ENCODE assay signal across 1 cellular context in the genomic region with DNA sequence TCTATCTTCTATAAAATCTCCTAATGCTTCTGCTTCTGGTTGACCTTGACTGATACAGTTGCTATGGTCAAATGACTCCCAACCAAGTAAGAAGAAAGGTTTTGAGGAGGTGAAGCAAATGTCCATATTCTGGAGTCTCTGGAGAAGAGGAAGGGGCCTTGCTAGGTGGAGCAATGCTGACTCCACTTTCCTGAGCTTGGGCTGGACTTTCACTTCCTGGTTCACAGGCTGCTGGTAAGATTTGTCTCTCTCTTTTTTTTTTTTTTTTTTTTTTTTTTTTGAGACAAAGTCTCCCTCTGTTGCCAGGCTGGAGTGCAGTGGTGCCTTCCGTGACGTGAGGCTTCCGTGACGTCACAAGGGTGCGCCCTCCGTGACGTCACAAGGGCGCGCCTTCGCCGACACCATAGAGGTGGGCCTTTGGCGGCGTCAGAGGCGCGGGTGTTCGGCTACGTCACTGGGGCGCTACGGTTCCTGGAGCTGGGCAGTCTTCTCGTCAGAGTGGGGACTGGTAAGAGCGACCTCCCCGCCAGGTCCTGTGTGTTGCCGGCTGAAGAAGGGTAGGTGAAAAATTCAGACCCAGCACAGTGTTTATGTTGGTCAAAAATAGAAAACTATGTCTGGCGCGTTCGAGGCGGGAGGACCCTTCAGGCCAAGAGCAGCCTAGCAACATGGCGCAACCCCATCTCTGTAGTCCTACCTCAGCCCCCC.
TF ChIP-seq lines count a peak whose summit lies in the region.
"Not testable (repeated sequence)": the region's sequence is repeated elsewhere in the genome, so short reads cannot be mapped to it uniquely, and the experiment has no call there.

No MANE protein-coding gene starts in this region.

TF ChIP-seq in HepG2, 621 proteins besides CTCF, POLR2A, EP300 and RAD21 (continued from another document and continues in another):
- TF ChIP-seq, protein P1, sequence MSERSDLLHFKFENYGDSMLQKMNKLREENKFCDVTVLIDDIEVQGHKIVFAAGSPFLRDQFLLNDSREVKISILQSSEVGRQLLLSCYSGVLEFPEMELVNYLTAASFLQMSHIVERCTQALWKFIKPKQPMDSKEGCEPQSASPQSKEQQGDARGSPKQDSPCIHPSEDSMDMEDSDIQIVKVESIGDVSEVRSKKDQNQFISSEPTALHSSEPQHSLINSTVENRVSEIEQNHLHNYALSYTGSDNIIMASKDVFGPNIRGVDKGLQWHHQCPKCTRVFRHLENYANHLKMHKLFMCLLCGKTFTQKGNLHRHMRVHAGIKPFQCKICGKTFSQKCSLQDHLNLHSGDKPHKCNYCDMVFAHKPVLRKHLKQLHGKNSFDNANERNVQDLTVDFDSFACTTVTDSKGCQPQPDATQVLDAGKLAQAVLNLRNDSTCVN (CRISPR knock-in tag; IDR thresholded peaks at IDR 0.05; ENCODE audit: borderline replicate concordance) = 0 out of 2 replicates have a peak, but pooled peaks have one; percentile 31
- TF ChIP-seq, protein P2, sequence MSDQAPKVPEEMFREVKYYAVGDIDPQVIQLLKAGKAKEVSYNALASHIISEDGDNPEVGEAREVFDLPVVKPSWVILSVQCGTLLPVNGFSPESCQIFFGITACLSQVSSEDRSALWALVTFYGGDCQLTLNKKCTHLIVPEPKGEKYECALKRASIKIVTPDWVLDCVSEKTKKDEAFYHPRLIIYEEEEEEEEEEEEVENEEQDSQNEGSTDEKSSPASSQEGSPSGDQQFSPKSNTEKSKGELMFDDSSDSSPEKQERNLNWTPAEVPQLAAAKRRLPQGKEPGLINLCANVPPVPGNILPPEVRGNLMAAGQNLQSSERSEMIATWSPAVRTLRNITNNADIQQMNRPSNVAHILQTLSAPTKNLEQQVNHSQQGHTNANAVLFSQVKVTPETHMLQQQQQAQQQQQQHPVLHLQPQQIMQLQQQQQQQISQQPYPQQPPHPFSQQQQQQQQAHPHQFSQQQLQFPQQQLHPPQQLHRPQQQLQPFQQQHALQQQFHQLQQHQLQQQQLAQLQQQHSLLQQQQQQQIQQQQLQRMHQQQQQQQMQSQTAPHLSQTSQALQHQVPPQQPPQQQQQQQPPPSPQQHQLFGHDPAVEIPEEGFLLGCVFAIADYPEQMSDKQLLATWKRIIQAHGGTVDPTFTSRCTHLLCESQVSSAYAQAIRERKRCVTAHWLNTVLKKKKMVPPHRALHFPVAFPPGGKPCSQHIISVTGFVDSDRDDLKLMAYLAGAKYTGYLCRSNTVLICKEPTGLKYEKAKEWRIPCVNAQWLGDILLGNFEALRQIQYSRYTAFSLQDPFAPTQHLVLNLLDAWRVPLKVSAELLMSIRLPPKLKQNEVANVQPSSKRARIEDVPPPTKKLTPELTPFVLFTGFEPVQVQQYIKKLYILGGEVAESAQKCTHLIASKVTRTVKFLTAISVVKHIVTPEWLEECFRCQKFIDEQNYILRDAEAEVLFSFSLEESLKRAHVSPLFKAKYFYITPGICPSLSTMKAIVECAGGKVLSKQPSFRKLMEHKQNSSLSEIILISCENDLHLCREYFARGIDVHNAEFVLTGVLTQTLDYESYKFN (CRISPR knock-in tag; conservative IDR thresholded peaks at IDR 0.05) = peak; percentile 49
- TF ChIP-seq SRF (IDR thresholded peaks at IDR 0.05; ENCODE audit: low read depth, low read length) = peak; percentile 56
- TF ChIP-seq ETV5 (CRISPR knock-in tag; IDR thresholded peaks at IDR 0.05; ENCODE audit: borderline replicate concordance) = peak; percentile 53; the same call in 1 of the 2 replicates
- TF ChIP-seq NCOA1 (CRISPR knock-in tag; IDR thresholded peaks at IDR 0.05) = 0 out of 2 replicates have a peak, but pooled peaks have one; percentile 28
- peak; percentile 59; the same call in 1 of the 2 replicates for TF ChIP-seq ZNF564 (CRISPR knock-in tag; IDR thresholded peaks at IDR 0.05)
- peak; percentile 85 for TF ChIP-seq ZNF619 (CRISPR knock-in tag; IDR thresholded peaks at IDR 0.05)
- peak; percentile 47; the same call in 1 of the 2 replicates for TF ChIP-seq ZNF329 (CRISPR knock-in tag; IDR thresholded peaks at IDR 0.05; ENCODE audit: low read depth)
- TF ChIP-seq, protein P3, sequence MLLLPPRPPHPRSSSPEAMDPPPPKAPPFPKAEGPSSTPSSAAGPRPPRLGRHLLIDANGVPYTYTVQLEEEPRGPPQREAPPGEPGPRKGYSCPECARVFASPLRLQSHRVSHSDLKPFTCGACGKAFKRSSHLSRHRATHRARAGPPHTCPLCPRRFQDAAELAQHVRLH (CRISPR knock-in tag; IDR thresholded peaks at IDR 0.05; ENCODE audit: borderline replicate concordance, low read depth) = 0 out of 2 replicates have a peak, but pooled peaks have one; percentile 44
- peak; percentile 86 for TF ChIP-seq GABPB1 (CRISPR knock-in tag; IDR thresholded peaks at IDR 0.05)
- TF ChIP-seq, protein P4, sequence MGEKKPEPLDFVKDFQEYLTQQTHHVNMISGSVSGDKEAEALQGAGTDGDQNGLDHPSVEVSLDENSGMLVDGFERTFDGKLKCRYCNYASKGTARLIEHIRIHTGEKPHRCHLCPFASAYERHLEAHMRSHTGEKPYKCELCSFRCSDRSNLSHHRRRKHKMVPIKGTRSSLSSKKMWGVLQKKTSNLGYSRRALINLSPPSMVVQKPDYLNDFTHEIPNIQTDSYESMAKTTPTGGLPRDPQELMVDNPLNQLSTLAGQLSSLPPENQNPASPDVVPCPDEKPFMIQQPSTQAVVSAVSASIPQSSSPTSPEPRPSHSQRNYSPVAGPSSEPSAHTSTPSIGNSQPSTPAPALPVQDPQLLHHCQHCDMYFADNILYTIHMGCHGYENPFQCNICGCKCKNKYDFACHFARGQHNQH (CRISPR knock-in tag; IDR thresholded peaks at IDR 0.05) = peak; percentile 64
- TF ChIP-seq JUND (CRISPR knock-in tag; IDR thresholded peaks at IDR 0.05) = 0 out of 2 replicates have a peak, but pooled peaks have one; percentile 22
- peak; percentile 45; the same call in 1 of the 2 replicates for TF ChIP-seq HIVEP1 (CRISPR knock-in tag; IDR thresholded peaks at IDR 0.05)
- TF ChIP-seq TBX2 (CRISPR knock-in tag; IDR thresholded peaks at IDR 0.05; ENCODE audit: borderline replicate concordance) = peak; percentile 63; the same call in 1 of the 2 replicates
- TF ChIP-seq HDAC2 (CRISPR knock-in tag; IDR thresholded peaks at IDR 0.05) = peak; percentile 60
- TF ChIP-seq RBFOX2 (IDR thresholded peaks at IDR 0.05; ENCODE audit: low read depth, low read length) = peak; percentile 63; the same call in 1 of the 2 replicates
- peak; percentile 99 for TF ChIP-seq ATF1 (CRISPR knock-in tag; IDR thresholded peaks at IDR 0.05)
- peak; percentile 97 for TF ChIP-seq GATAD1 (CRISPR knock-in tag; IDR thresholded peaks at IDR 0.05)
- TF ChIP-seq FOSL2 (CRISPR knock-in tag; IDR thresholded peaks at IDR 0.05) = peak; percentile 43; the same call in 1 of the 2 replicates
- TF ChIP-seq ZNF343 (CRISPR knock-in tag; IDR thresholded peaks at IDR 0.05) = 0 out of 2 replicates have a peak, but pooled peaks have one; percentile 38
- TF ChIP-seq RARA (CRISPR knock-in tag; IDR thresholded peaks at IDR 0.05) = 0 out of 2 replicates have a peak, but pooled peaks have one; percentile 22
- peak; percentile 81; the same call in 1 of the 2 replicates for TF ChIP-seq ZNF747 (CRISPR knock-in tag; IDR thresholded peaks at IDR 0.05; ENCODE audit: borderline replicate concordance)
- TF ChIP-seq ZSCAN21 (CRISPR knock-in tag; IDR thresholded peaks at IDR 0.05; ENCODE audit: borderline replicate concordance) = peak; percentile 46; the same call in 1 of the 2 replicates
- TF ChIP-seq, protein P5, sequence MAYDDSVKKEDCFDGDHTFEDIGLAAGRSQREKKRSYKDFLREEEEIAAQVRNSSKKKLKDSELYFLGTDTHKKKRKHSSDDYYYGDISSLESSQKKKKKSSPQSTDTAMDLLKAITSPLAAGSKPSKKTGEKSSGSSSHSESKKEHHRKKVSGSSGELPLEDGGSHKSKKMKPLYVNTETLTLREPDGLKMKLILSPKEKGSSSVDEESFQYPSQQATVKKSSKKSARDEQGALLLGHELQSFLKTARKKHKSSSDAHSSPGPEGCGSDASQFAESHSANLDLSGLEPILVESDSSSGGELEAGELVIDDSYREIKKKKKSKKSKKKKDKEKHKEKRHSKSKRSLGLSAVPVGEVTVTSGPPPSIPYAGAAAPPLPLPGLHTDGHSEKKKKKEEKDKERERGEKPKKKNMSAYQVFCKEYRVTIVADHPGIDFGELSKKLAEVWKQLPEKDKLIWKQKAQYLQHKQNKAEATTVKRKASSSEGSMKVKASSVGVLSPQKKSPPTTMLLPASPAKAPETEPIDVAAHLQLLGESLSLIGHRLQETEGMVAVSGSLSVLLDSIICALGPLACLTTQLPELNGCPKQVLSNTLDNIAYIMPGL (CRISPR knock-in tag; IDR thresholded peaks at IDR 0.05; ENCODE audit: borderline replicate concordance in 1 of 2, low read depth in 1 of 2) = peak; percentile 77 to 89
- 0 out of 2 replicates have a peak, but pooled peaks have one; percentile 15 for TF ChIP-seq ZKSCAN1 (IDR thresholded peaks at IDR 0.05; ENCODE audit: low read length)
- 0 out of 2 replicates have a peak, but pooled peaks have one; percentile 54 for TF ChIP-seq ZNF782 (CRISPR knock-in tag; IDR thresholded peaks at IDR 0.05; ENCODE audit: borderline replicate concordance)
- peak; percentile 86 for TF ChIP-seq SAP130 (CRISPR knock-in tag; IDR thresholded peaks at IDR 0.05; ENCODE audit: low read depth)
- peak; percentile 94 for TF ChIP-seq ATF7 (IDR thresholded peaks at IDR 0.05)
- TF ChIP-seq ATF7 (CRISPR knock-in tag; IDR thresholded peaks at IDR 0.05) = peak; percentile 89; the same call in 1 of the 2 replicates
- TF ChIP-seq, protein P6, sequence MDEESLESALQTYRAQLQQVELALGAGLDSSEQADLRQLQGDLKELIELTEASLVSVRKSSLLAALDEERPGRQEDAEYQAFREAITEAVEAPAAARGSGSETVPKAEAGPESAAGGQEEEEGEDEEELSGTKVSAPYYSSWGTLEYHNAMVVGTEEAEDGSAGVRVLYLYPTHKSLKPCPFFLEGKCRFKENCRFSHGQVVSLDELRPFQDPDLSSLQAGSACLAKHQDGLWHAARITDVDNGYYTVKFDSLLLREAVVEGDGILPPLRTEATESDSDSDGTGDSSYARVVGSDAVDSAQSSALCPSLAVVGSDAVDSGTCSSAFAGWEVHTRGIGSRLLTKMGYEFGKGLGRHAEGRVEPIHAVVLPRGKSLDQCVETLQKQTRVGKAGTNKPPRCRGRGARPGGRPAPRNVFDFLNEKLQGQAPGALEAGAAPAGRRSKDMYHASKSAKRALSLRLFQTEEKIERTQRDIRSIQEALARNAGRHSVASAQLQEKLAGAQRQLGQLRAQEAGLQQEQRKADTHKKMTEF (CRISPR knock-in tag; IDR thresholded peaks at IDR 0.05) = peak; percentile 58; the same call in 1 of the 2 replicates
- TF ChIP-seq SOX6 (IDR thresholded peaks at IDR 0.05) = not testable (repeated sequence)
- TF ChIP-seq SOX6 (CRISPR knock-in tag; IDR thresholded peaks at IDR 0.05) = peak; percentile 61
- TF ChIP-seq KDM4B (CRISPR knock-in tag; IDR thresholded peaks at IDR 0.05) = peak; percentile 83; the same call in 1 of the 2 replicates
- peak; percentile 72; the same call in 1 of the 2 replicates for TF ChIP-seq SIN3B (IDR thresholded peaks at IDR 0.05; ENCODE audit: low read length)
- TF ChIP-seq HOXA5 (CRISPR knock-in tag; IDR thresholded peaks at IDR 0.05) = 0 out of 2 replicates have a peak, but pooled peaks have one; percentile 8
- TF ChIP-seq ZNF230 (CRISPR knock-in tag; IDR thresholded peaks at IDR 0.05) = 0 out of 2 replicates have a peak, but pooled peaks have one; percentile 23
- peak; percentile 56 for TF ChIP-seq TBX3 (IDR thresholded peaks at IDR 0.05; ENCODE audit: borderline replicate concordance)
- peak; percentile 41; the same call in 1 of the 2 replicates for TF ChIP-seq SAFB2 (CRISPR knock-in tag; IDR thresholded peaks at IDR 0.05; ENCODE audit: borderline replicate concordance, low read depth)
- 0 out of 2 replicates have a peak, but pooled peaks have one; percentile 43 for TF ChIP-seq TSC22D2 (CRISPR knock-in tag; IDR thresholded peaks at IDR 0.05; ENCODE audit: borderline replicate concordance)
- peak; percentile 100 for TF ChIP-seq HOXA3 (CRISPR knock-in tag; IDR thresholded peaks at IDR 0.05)
- peak; percentile 91 for TF ChIP-seq ZFY (CRISPR knock-in tag; IDR thresholded peaks at IDR 0.05)
- TF ChIP-seq, protein P7, sequence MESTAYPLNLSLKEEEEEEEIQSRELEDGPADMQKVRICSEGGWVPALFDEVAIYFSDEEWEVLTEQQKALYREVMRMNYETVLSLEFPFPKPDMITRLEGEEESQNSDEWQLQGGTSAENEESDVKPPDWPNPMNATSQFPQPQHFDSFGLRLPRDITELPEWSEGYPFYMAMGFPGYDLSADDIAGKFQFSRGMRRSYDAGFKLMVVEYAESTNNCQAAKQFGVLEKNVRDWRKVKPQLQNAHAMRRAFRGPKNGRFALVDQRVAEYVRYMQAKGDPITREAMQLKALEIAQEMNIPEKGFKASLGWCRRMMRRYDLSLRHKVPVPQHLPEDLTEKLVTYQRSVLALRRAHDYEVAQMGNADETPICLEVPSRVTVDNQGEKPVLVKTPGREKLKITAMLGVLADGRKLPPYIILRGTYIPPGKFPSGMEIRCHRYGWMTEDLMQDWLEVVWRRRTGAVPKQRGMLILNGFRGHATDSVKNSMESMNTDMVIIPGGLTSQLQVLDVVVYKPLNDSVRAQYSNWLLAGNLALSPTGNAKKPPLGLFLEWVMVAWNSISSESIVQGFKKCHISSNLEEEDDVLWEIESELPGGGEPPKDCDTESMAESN (CRISPR knock-in tag; conservative IDR thresholded peaks at IDR 0.05) = peak; percentile 53; the same call in 1 of the 2 replicates
- peak; percentile 99 for TF ChIP-seq POGZ (CRISPR knock-in tag; IDR thresholded peaks at IDR 0.05)
- TF ChIP-seq ZMAT3 (CRISPR knock-in tag; conservative IDR thresholded peaks at IDR 0.05) = 0 out of 2 replicates have a peak, but pooled peaks have one; percentile 27
- TF ChIP-seq MIXL1 (CRISPR knock-in tag; IDR thresholded peaks at IDR 0.05) = 0 out of 2 replicates have a peak, but pooled peaks have one; percentile 26
- 0 out of 2 replicates have a peak, but pooled peaks have one; percentile 60 for TF ChIP-seq ZNF772 (CRISPR knock-in tag; IDR thresholded peaks at IDR 0.05)
- TF ChIP-seq, protein P8, sequence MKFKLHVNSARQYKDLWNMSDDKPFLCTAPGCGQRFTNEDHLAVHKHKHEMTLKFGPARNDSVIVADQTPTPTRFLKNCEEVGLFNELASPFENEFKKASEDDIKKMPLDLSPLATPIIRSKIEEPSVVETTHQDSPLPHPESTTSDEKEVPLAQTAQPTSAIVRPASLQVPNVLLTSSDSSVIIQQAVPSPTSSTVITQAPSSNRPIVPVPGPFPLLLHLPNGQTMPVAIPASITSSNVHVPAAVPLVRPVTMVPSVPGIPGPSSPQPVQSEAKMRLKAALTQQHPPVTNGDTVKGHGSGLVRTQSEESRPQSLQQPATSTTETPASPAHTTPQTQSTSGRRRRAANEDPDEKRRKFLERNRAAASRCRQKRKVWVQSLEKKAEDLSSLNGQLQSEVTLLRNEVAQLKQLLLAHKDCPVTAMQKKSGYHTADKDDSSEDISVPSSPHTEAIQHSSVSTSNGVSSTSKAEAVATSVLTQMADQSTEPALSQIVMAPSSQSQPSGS (CRISPR knock-in tag; IDR thresholded peaks at IDR 0.05) = peak; percentile 93
- TF ChIP-seq, protein P9, sequence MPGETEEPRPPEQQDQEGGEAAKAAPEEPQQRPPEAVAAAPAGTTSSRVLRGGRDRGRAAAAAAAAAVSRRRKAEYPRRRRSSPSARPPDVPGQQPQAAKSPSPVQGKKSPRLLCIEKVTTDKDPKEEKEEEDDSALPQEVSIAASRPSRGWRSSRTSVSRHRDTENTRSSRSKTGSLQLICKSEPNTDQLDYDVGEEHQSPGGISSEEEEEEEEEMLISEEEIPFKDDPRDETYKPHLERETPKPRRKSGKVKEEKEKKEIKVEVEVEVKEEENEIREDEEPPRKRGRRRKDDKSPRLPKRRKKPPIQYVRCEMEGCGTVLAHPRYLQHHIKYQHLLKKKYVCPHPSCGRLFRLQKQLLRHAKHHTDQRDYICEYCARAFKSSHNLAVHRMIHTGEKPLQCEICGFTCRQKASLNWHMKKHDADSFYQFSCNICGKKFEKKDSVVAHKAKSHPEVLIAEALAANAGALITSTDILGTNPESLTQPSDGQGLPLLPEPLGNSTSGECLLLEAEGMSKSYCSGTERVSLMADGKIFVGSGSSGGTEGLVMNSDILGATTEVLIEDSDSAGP (CRISPR knock-in tag; IDR thresholded peaks at IDR 0.05; ENCODE audit: borderline replicate concordance) = peak; percentile 56; the same call in 1 of the 2 replicates
